Comparison of ENCODE assay signal across 8 cellular contexts in genomic region chr14:100065942-100066574, GRCh38. TPM values are rescaled to one million over a fixed set of nuclear protein-coding genes. Genes with fewer than 3 reads are reported as not detected.
DNase-seq lines count a peak whose midpoint lies in the region; ATAC-seq and TF ChIP-seq lines count a peak whose summit lies in the region.

No MANE protein-coding gene starts in this region.

- H3K27me3 ChIP-seq in DND-41 (ENCODE audit: insufficient read depth, low read length, poor library complexity) (no peaks in the 10 kb centered on the region), smooth muscle cell (ENCODE audit: low read depth) (no peaks in the 10 kb centered on the region)

- ATAC-seq in DND-41 (ENCODE audit: insufficient read depth, low read depth) (peak; percentile 41), HG02588 (IDR thresholded peaks at IDR 0.05; ENCODE audit: unreplicated experiment) (peak; percentile 47), HG03469 (IDR thresholded peaks at IDR 0.05; ENCODE audit: unreplicated experiment) (no peak)
- peak; percentile 17 for ATAC-seq in activated naive CD8-positive, alpha-beta T cell treated with anti-CD3 and anti-CD28 coated beads, Interleukin-2, amount 10 ng/mL, durations not matched to agents 7 days and 5 days (ENCODE audit: low read depth)

- peaks cover 49% of the 10 kb centered on the region for H3K4me1 Mint-ChIP-seq in activated naive CD8-positive, alpha-beta T cell treated with anti-CD3 and anti-CD28 coated beads, Interleukin-2, amount 10 ng/mL, durations not matched to agents 7 days and 5 days

- H3K36me3 ChIP-seq in DND-41 (ENCODE audit: insufficient read depth, low read length) (peaks cover 41% of the 10 kb centered on the region), smooth muscle cell (ENCODE audit: low read depth) (no peaks in the 10 kb centered on the region)

- H3K4me3 ChIP-seq in DND-41 (ENCODE audit: low read depth in 1 of 2, low read length in 2 of 2) (peak overlapping the region; percentile 36 to 58), smooth muscle cell (no peak overlapping the region)

- H3K27me3 Mint-ChIP-seq in activated naive CD8-positive, alpha-beta T cell treated with anti-CD3 and anti-CD28 coated beads, Interleukin-2, amount 10 ng/mL, durations not matched to agents 7 days and 5 days, result no peaks in the 10 kb centered on the region

- DNase-seq in DND-41, result peak; percentile 89
- peak; percentile 83 for DNase-seq in SIG-M5 treated with dmso at 0.1 percent for 504 hours (lab: John Stamatoyannopoulos, UW; ENCODE audit: unreplicated experiment)
- DNase-seq in activated naive CD8-positive, alpha-beta T cell treated with anti-CD3 and anti-CD28 coated beads, Interleukin-2, amount 10 ng/mL, durations not matched to agents 7 days and 5 days, result peak; percentile 78
- no peak for DNase-seq in smooth muscle cell (lab: John Stamatoyannopoulos, UW; ENCODE audit: unreplicated experiment)
- no peak for DNase-seq in NCI-H1048 (lab: John Stamatoyannopoulos, UW)
- no peak for DNase-seq in A172 (ENCODE audit: low spot score)

- H4K20me1 ChIP-seq in DND-41 (ENCODE audit: insufficient read depth, low read length), result no peaks in the 10 kb centered on the region
- peaks cover 63% of the 10 kb centered on the region for H4K20me1 ChIP-seq in smooth muscle cell (ENCODE audit: low read depth)

- peaks cover 80% of the 10 kb centered on the region for H3K4me1 ChIP-seq in DND-41 (ENCODE audit: insufficient read depth, low read length)
- no peaks in the 10 kb centered on the region for H3K4me1 ChIP-seq in smooth muscle cell (ENCODE audit: low read depth)

- H3K4me2 ChIP-seq in DND-41 (ENCODE audit: insufficient read depth, low read length) (peak overlapping the region; percentile 63), smooth muscle cell (peak overlapping the region; percentile 44)

- H3K79me2 ChIP-seq in DND-41 (ENCODE audit: insufficient read depth, low read length) (peaks cover 98% of the 10 kb centered on the region), smooth muscle cell (ENCODE audit: low read depth) (peaks cover 9% of the 10 kb centered on the region)

- H3K27ac ChIP-seq in DND-41 (ENCODE audit: low read length) (peak overlapping the region; percentile 90), smooth muscle cell (ENCODE audit: low read depth) (peak overlapping the region; percentile 8)

- peak overlapping the region; percentile 96 for H3K4me3 Mint-ChIP-seq in activated naive CD8-positive, alpha-beta T cell treated with anti-CD3 and anti-CD28 coated beads, Interleukin-2, amount 10 ng/mL, durations not matched to agents 7 days and 5 days

- H3K9me3 Mint-ChIP-seq in activated naive CD8-positive, alpha-beta T cell treated with anti-CD3 and anti-CD28 coated beads, Interleukin-2, amount 10 ng/mL, durations not matched to agents 7 days and 5 days, result no peaks in the 10 kb centered on the region

- H3K36me3 Mint-ChIP-seq in activated naive CD8-positive, alpha-beta T cell treated with anti-CD3 and anti-CD28 coated beads, Interleukin-2, amount 10 ng/mL, durations not matched to agents 7 days and 5 days, result peaks cover 48% of the 10 kb centered on the region

- TF ChIP-seq CTCF in DND-41 (IDR thresholded peaks at IDR 0.05; ENCODE audit: borderline replicate concordance, extremely low read depth, low read length, poor library complexity, severe bottlenecking), result no peak
- TF ChIP-seq CTCF in smooth muscle cell (IDR thresholded peaks at IDR 0.05; ENCODE audit: borderline replicate concordance, insufficient read depth, poor library complexity, severe bottlenecking), result no peak

- H2AFZ ChIP-seq in DND-41 (ENCODE audit: low read depth, low read length), result no peak overlapping the region
- no peak overlapping the region for H2AFZ ChIP-seq in smooth muscle cell (ENCODE audit: low read depth)

- H3K9me3 ChIP-seq in DND-41 (ENCODE audit: insufficient read depth, low read length, severe bottlenecking) (no peaks in the 10 kb centered on the region), smooth muscle cell (replicated peaks; ENCODE audit: low read depth) (no peaks in the 10 kb centered on the region)

- WGBS in smooth muscle cell (ENCODE audit: low lambda C conversion rate), result 28% methylated on average over 10 of the region's 10 CpGs

- H3K27ac Mint-ChIP-seq in activated naive CD8-positive, alpha-beta T cell treated with anti-CD3 and anti-CD28 coated beads, Interleukin-2, amount 10 ng/mL, durations not matched to agents 7 days and 5 days, result peak overlapping the region; percentile 97

- peak overlapping the region; percentile 78 for H3K9ac ChIP-seq in DND-41 (ENCODE audit: low read depth, low read length)
- H3K9ac ChIP-seq in smooth muscle cell (ENCODE audit: low read depth), result no peak overlapping the region

- POLR2A ChIA-PET in activated naive CD8-positive, alpha-beta T cell treated with anti-CD3 and anti-CD28 coated beads, Interleukin-2, amount 10 ng/mL, durations not matched to agents 7 days and 5 days (lab: Charles Lee), result interaction anchor here (0.9 to 11.7 kb wide), 12 partner anchors 9 to 462 kb away, joined by 3 to 297 read pairs (median 5); partner anchors contain the start of gene CCDC85C

- H3F3A ChIP-seq in smooth muscle cell (ENCODE audit: low read depth), result no peaks in the 10 kb centered on the region

RNA-seq across cellular contexts. Expression of gene EVL, which starts 0.8 kb away (rescaled TPM):
- 1,000 to 10,000 TPM; 1,124 to 1,144 TPM for total RNA-seq in activated naive CD8-positive, alpha-beta T cell treated with anti-CD3 and anti-CD28 coated beads, Interleukin-2, amount 10 ng/mL, durations not matched to agents 7 days and 5 days
- total RNA-seq in smooth muscle cell, result 19.5 and 22.0 TPM in 2 replicates
- 26.3 and 31.3 TPM in 2 replicates for polyA plus RNA-seq in smooth muscle cell
- total RNA-seq in A172 (2014; rRNA removed; shearing (Covaris generic)), result 9.5 and 12.4 TPM in 2 replicates

Comparison
In these comparisons a context has a peak if more than half of its experiments do, and no peak if none do; other contexts are left out.
1. DNase-seq: peak in DND-41 (single experiment), SIG-M5 treated with dmso at 0.1 percent for 504 hours (single experiment) and activated naive CD8-positive, alpha-beta T cell treated with anti-CD3 and anti-CD28 coated beads, Interleukin-2, amount 10 ng/mL, durations not matched to agents 7 days and 5 days (single experiment); none in smooth muscle cell (single experiment), NCI-H1048 (single experiment) and A172 (single experiment).
2. RNA of gene EVL, which starts 0.8 kb away (total RNA-seq): 1,124 to 1,144 TPM in activated naive CD8-positive, alpha-beta T cell treated with anti-CD3 and anti-CD28 coated beads, Interleukin-2, amount 10 ng/mL, durations not matched to agents 7 days and 5 days; 19.5 to 22.0 TPM in smooth muscle cell and 9.5 to 12.4 TPM in A172; every median in the first group is over 10 times any median in the second.